In genomic region chr20:51044796-51045195, GRCh38 we compare ENCODE assay signal across 20 cellular contexts. TPM values are rescaled to one million over a fixed set of nuclear protein-coding genes. Genes with fewer than 3 reads are reported as not detected.
"Had no signal": no experiment of that assay in that cellular context is flagged by ENCODE, and none has a peak within 500 bp of the region (broad histone marks: within the 10 kb centered on the region; RNA-seq: fewer than 3 reads in every experiment).

No MANE protein-coding gene starts in this region.

- H3K27ac ChIP-seq: coronary artery, dorsolateral prefrontal cortex, esophagus muscularis mucosa, foreskin keratinocyte, gastroesophageal sphincter, heart left ventricle, hepatocyte, left lung, lower lobe of right lung had no signal

- H3K36me3 Mint-ChIP-seq: immature natural killer cell, mesothelial cell of epicardium had no signal

- H3K4me1 ChIP-seq: esophagus muscularis mucosa, gastroesophageal sphincter, heart left ventricle, left lung, lower lobe of right lung had no signal

- H3K9me3 ChIP-seq: lower lobe of right lung, mucosa of descending colon had no signal

- DNase-seq: dermis blood vessel endothelial cell; dorsolateral prefrontal cortex; effector CD4-positive, alpha-beta T cell; effector memory CD4-positive, alpha-beta T cell; foreskin keratinocyte; heart left ventricle; hypothalamus; immature natural killer cell; left cardiac atrium; left lung; left ventricle myocardium superior; lower lobe of right lung; mesenchymal stem cell; mucosa of descending colon; naive B cell had no signal

- H3K9me3 Mint-ChIP-seq: immature natural killer cell had no signal

- H3K27ac Mint-ChIP-seq: immature natural killer cell, mesothelial cell of epicardium had no signal

- H3K36me3 ChIP-seq: esophagus muscularis mucosa, gastroesophageal sphincter, heart left ventricle, left lung, lower lobe of right lung had no signal

- H3K4me3 ChIP-seq: coronary artery, dorsolateral prefrontal cortex, esophagus muscularis mucosa, gastroesophageal sphincter, heart left ventricle, hepatocyte, left lung, lower lobe of right lung, mucosa of descending colon had no signal

- ATAC-seq: foreskin keratinocyte, gastroesophageal sphincter, heart left ventricle, left cardiac atrium, left lung, left ventricle myocardium superior, lower lobe of right lung, mucosa of descending colon had no signal

- H3K4me3 Mint-ChIP-seq: immature natural killer cell, mesothelial cell of epicardium had no signal

- H3K4me1 Mint-ChIP-seq: immature natural killer cell, mesothelial cell of epicardium had no signal

RNA-seq across cellular contexts. Expression of gene KCNG1, which starts 21.9 kb away (rescaled TPM):
- total RNA-seq: lower lobe of right lung had no signal
- polyA plus RNA-seq: immature natural killer cell had no signal
